ENCODE assay signal across 24 cellular contexts in the genomic region with DNA sequence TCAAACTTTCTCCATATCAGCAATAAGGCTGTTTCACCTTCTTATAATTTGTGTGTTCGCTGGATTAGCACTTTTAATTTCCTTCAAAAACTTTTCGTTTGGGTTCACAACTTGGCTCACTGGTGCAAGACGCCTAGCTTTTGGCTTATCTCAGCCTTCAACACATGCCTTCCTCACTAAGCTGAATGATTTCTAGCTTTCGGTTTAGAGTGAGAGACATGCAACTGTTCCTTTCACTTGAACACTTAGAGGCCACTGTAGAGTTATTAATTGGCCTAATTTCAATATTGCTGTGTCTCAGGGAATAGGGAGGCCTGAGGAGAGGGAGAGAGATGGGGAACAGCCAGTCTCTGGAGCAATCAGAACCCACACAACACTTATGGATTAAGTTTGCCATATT. TPM values are rescaled to one million over a fixed set of nuclear protein-coding genes. Genes with fewer than 3 reads are reported as not detected.
DNase-seq lines count a peak whose midpoint lies in the region; ATAC-seq, FAIRE-seq and TF ChIP-seq lines count a peak whose summit lies in the region.
"Had no signal": no experiment of that assay in that cellular context is flagged by ENCODE, and none has a peak within 500 bp of the region (broad histone marks: within the 10 kb centered on the region; RNA-seq: fewer than 3 reads in every experiment).

No MANE protein-coding gene starts in this region.

- no peaks in the 10 kb centered on the region for H3K4me1 ChIP-seq in gastroesophageal sphincter
- H3K4me1 ChIP-seq: heart left ventricle, pancreas had no signal

- H3K9me3 Mint-ChIP-seq in activated B cell treated with CpG ODN at 0.5 μM for 24 hours = no peaks in the 10 kb centered on the region
- no peaks in the 10 kb centered on the region for H3K9me3 Mint-ChIP-seq in CD4-positive, alpha-beta T cell
- H3K9me3 Mint-ChIP-seq: activated CD4-positive, alpha-beta T cell treated with anti-CD3 and anti-CD28 coated beads, Interleukin-2, amount 10 ng/mL, durations not matched to agents 7 days and 5 days; immature natural killer cell; stimulated activated naive CD8-positive, alpha-beta T cell treated with anti-CD3 and anti-CD28 coated beads, Interleukin-15, Interleukin-2, amounts not matched to agents 100 ng/mL and 50 ng/mL, for 24 hours had no signal

- ATAC-seq in GM19452 (IDR thresholded peaks at IDR 0.05; ENCODE audit: unreplicated experiment) (peak; percentile 53), HG02938 (IDR thresholded peaks at IDR 0.05; ENCODE audit: unreplicated experiment) (peak; percentile 67), activated B cell treated with CpG ODN at 0.5 μM for 24 hours (ENCODE audit: low read depth) (peak; percentile 49), gastroesophageal sphincter (no peak)
- ATAC-seq in CD4-positive, alpha-beta T cell (ENCODE audit: poor library complexity) = no peak
- ATAC-seq: HCT116, heart left ventricle, pancreas, Right ventricle myocardium inferior, sciatic nerve had no signal

- CTCF ChIA-PET in activated B cell treated with CpG ODN at 0.5 μM for 24 hours (lab: Charles Lee) = interaction anchor here (1.2 to 1.5 kb wide), 2 partner anchors 26 to 162 kb away, joined by 3 read pairs; no protein-coding TSS in a partner anchor
- CTCF ChIA-PET in CD4-positive, alpha-beta T cell (lab: Charles Lee) = no interaction called here

- TF ChIP-seq POLR2A in GM12892 (IDR thresholded peaks at IDR 0.05; ENCODE audit: low read depth, low read length) (no peak), gastroesophageal sphincter (IDR thresholded peaks at IDR 0.05) (no peak)

- no peak for TF ChIP-seq EP300 in gastroesophageal sphincter (IDR thresholded peaks at IDR 0.05)

- no peaks in the 10 kb centered on the region for H3K27me3 Mint-ChIP-seq in activated B cell treated with CpG ODN at 0.5 μM for 24 hours
- no peaks in the 10 kb centered on the region for H3K27me3 Mint-ChIP-seq in CD4-positive, alpha-beta T cell

- no peak overlapping the region for H3K4me3 ChIP-seq in gastroesophageal sphincter
- H3K4me3 ChIP-seq: heart left ventricle, lung, pancreas had no signal

- TF ChIP-seq CTCF in activated B cell treated with CpG ODN at 0.5 μM for 24 hours (IDR thresholded peaks at IDR 0.05) (no peak), gastroesophageal sphincter (IDR thresholded peaks at IDR 0.05) (no peak)
- no peak for TF ChIP-seq CTCF in CD4-positive, alpha-beta T cell (IDR thresholded peaks at IDR 0.05)

- POLR2A ChIA-PET in activated B cell treated with CpG ODN at 0.5 μM for 24 hours (lab: Charles Lee) = interaction anchor here (0.5 to 1.1 kb wide), 2 partner anchors 25 to 156 kb away, joined by 3 to 4 read pairs; no protein-coding TSS in a partner anchor
- POLR2A ChIA-PET in CD4-positive, alpha-beta T cell (lab: Charles Lee) = no interaction called here

- H3K4me3 Mint-ChIP-seq in activated B cell treated with CpG ODN at 0.5 μM for 24 hours = no peak overlapping the region
- H3K4me3 Mint-ChIP-seq in CD4-positive, alpha-beta T cell = no peak overlapping the region
- H3K4me3 Mint-ChIP-seq: activated CD4-positive, alpha-beta T cell treated with anti-CD3 and anti-CD28 coated beads, Interleukin-2, amount 10 ng/mL, durations not matched to agents 7 days and 5 days; stimulated activated naive CD8-positive, alpha-beta T cell treated with anti-CD3 and anti-CD28 coated beads, Interleukin-15, Interleukin-2, amounts not matched to agents 100 ng/mL and 50 ng/mL, for 24 hours had no signal

- no peak for DNase-seq in GM12892 (ENCODE audit: insufficient read length)
- DNase-seq in activated B cell treated with CpG ODN at 0.5 μM for 24 hours = no peak
- DNase-seq in DMS 273 treated with DMSO at 0.1 percent for 48 hours (lab: John Stamatoyannopoulos, UW) = no peak
- no peak for DNase-seq in CD4-positive, alpha-beta T cell
- DNase-seq in medulla oblongata (ENCODE audit: extremely low spot score) = no peak
- DNase-seq: activated CD4-positive, alpha-beta T cell treated with anti-CD3 and anti-CD28 coated beads, Interleukin-2, amount 10 ng/mL, durations not matched to agents 7 days and 5 days; activated naive CD4-positive, alpha-beta T cell treated with Interleukin-2 at 50 U/mL for 16 hours; caudate nucleus; DND-41; effector CD4-positive, alpha-beta T cell; heart left ventricle; immature natural killer cell; MV-4-11; NCI-H1930; pancreas; trophoblast cell had no signal

- FAIRE-seq in GM12892 (lab: Jason Lieb, UNC) = peak; percentile 88
- FAIRE-seq: pancreas had no signal

- intact Hi-C loops in activated B cell treated with CpG ODN at 0.5 μM for 24 hours (cut with micrococcal nuclease) = no loop called here
- intact Hi-C loops in CD4-positive, alpha-beta T cell (cut with DNase I, micrococcal nuclease) = no loop called here

- 73 to 85% methylated on average over 2 to 4 of the region's 4 CpGs for WGBS in gastroesophageal sphincter (ENCODE audit: low coverage in 1 of 2), 2 donors

- peaks cover 22% of the 10 kb centered on the region for H3K4me1 Mint-ChIP-seq in activated B cell treated with CpG ODN at 0.5 μM for 24 hours
- H3K4me1 Mint-ChIP-seq in CD4-positive, alpha-beta T cell (ENCODE audit: low read depth) = no peaks in the 10 kb centered on the region
- H3K4me1 Mint-ChIP-seq: immature natural killer cell had no signal

- peak overlapping the region; percentile 41 for H3K27ac Mint-ChIP-seq in activated B cell treated with CpG ODN at 0.5 μM for 24 hours
- no peak overlapping the region for H3K27ac Mint-ChIP-seq in CD4-positive, alpha-beta T cell
- H3K27ac Mint-ChIP-seq: activated CD4-positive, alpha-beta T cell treated with anti-CD3 and anti-CD28 coated beads, Interleukin-2, amount 10 ng/mL, durations not matched to agents 7 days and 5 days; immature natural killer cell; stimulated activated naive CD8-positive, alpha-beta T cell treated with anti-CD3 and anti-CD28 coated beads, Interleukin-15, Interleukin-2, amounts not matched to agents 100 ng/mL and 50 ng/mL, for 24 hours had no signal

- H3K27ac ChIP-seq in gastroesophageal sphincter = no peak overlapping the region
- H3K27ac ChIP-seq in CD4-positive, alpha-beta T cell (ENCODE audit: low read depth, low read length) = no peak overlapping the region
- H3K27ac ChIP-seq: heart left ventricle, pancreas had no signal

- H3K27me3 ChIP-seq in gastroesophageal sphincter = peaks cover 17% of the 10 kb centered on the region
- no peaks in the 10 kb centered on the region for H3K27me3 ChIP-seq in CD4-positive, alpha-beta T cell (ENCODE audit: control insufficient read depth, insufficient read depth, low read length)
- H3K27me3 ChIP-seq: pancreas had no signal

- H3K36me3 ChIP-seq in gastroesophageal sphincter = no peaks in the 10 kb centered on the region
- H3K36me3 ChIP-seq: heart left ventricle, pancreas had no signal

- no peaks in the 10 kb centered on the region for H3K9me3 ChIP-seq in gastroesophageal sphincter
- H3K9me3 ChIP-seq in CD4-positive, alpha-beta T cell (ENCODE audit: control insufficient read depth, low read length) = no peaks in the 10 kb centered on the region
- H3K9me3 ChIP-seq: heart left ventricle, pancreas had no signal

- no peaks in the 10 kb centered on the region for H3K36me3 Mint-ChIP-seq in activated B cell treated with CpG ODN at 0.5 μM for 24 hours (ENCODE audit: low read depth)
- no peaks in the 10 kb centered on the region for H3K36me3 Mint-ChIP-seq in CD4-positive, alpha-beta T cell (ENCODE audit: low read depth)
- H3K36me3 Mint-ChIP-seq: immature natural killer cell had no signal

RNA-seq across cellular contexts. Expression of a gene that starts 41.2 kb away (rescaled TPM):
- 5.3 TPM for polyA plus RNA-seq in GM12892 (2012; ENCODE audit: missing spikeins)
- total RNA-seq in activated B cell treated with CpG ODN at 0.5 μM for 24 hours = 38.6 and 39.2 TPM in 2 replicates
- total RNA-seq in gastroesophageal sphincter = 1 to 10 TPM in 3 of 4 donors, under 1 TPM in 1; 0.93 to 2.8 (median 1.2) TPM
- 1 to 10 TPM; 1.2 to 1.3 TPM for total RNA-seq in CD4-positive, alpha-beta T cell

Comparison
In these comparisons a context has a peak if more than half of its experiments do, and no peak if none do; other contexts are left out.
1. ATAC-seq: peak in GM19452 (single experiment), HG02938 (single experiment) and activated B cell treated with CpG ODN at 0.5 μM for 24 hours (single experiment); none in gastroesophageal sphincter (single experiment) and CD4-positive, alpha-beta T cell (single experiment).
2. RNA of a gene that starts 41.2 kb away (total RNA-seq): 38.6 to 39.2 TPM in activated B cell treated with CpG ODN at 0.5 μM for 24 hours; 1.2 to 1.3 TPM in CD4-positive, alpha-beta T cell and 0.93 to 2.8 TPM in gastroesophageal sphincter; every median in the first group is over 10 times any median in the second.